ENCODE assay signal across 8 cellular contexts in genomic region chr16:67028555-67029248, GRCh38. TPM values are rescaled to one million over a fixed set of nuclear protein-coding genes. Genes with fewer than 3 reads are reported as not detected.
A peak's percentile ranks its signal among the peaks of the same experiment; 100 is the strongest.
DNase-seq lines count a peak whose midpoint lies in the region; ATAC-seq and TF ChIP-seq lines count a peak whose summit lies in the region.

Gene CBFB, plus strand, starts transcription at chr16:67029149. Its CDS starts 259 bp downstream, at chr16:67029408.

- H3K36me3 ChIP-seq in adrenal gland (replicated peaks in 1 of 2) (no peaks in the 10 kb centered on the region), heart right ventricle (peaks cover 0 to 28% (median 0%) of the 10 kb centered on the region in 9 donors), upper lobe of left lung (peaks cover 0 to 11% (median 2%) of the 10 kb centered on the region in 4 donors)

- no peak for TF ChIP-seq EP300 in upper lobe of left lung (IDR thresholded peaks at IDR 0.05)

- H3K9me3 ChIP-seq in adrenal gland (replicated peaks in 1 of 3) (no peaks in the 10 kb centered on the region), heart right ventricle (no peaks in the 10 kb centered on the region), upper lobe of left lung (no peaks in the 10 kb centered on the region)

- intact Hi-C loops in adrenal gland (cut with DNase I): no loop called here
- intact Hi-C loops in heart right ventricle (cut with DNase I): loop anchor here in 2 of 10 donors (2.0 kb wide), 2 partner anchors 14 to 80 kb away; partner anchors contain the start of gene PHAF1 (in 1 of the 2)
- intact Hi-C loops in posterior vena cava (cut with DNase I): loop anchor here in 1 of 2 donors (1.0 kb wide), 1 partner anchor 41 kb away; no protein-coding TSS in a partner anchor

- peak; percentile 29 for DNase-seq in NCI-H1417 treated with DMSO at 0.1 percent for 48 hours (lab: John Stamatoyannopoulos, UW)
- DNase-seq in T-helper 1 cell: peak; percentile 91 to 95 (median 92)
- peak; percentile 91 to 94 (median 92) for DNase-seq in adrenal gland
- DNase-seq in heart right ventricle: peak; percentile 91 to 94
- peak; percentile 97 for DNase-seq in posterior vena cava (ENCODE audit: low spot score)
- peak; percentile 95 to 99 for DNase-seq in upper lobe of left lung

- no peaks in the 10 kb centered on the region for H3K27me3 ChIP-seq in adrenal gland
- H3K27me3 ChIP-seq in heart right ventricle: no peaks in the 10 kb centered on the region
- no peaks in the 10 kb centered on the region for H3K27me3 ChIP-seq in upper lobe of left lung

- H3K4me3 ChIP-seq in adrenal gland (peak within 1 kb of the TSS; percentile 53 to 99 (median 88)), heart right ventricle (peak within 1 kb of the TSS; percentile 85 to 99 (median 96)), upper lobe of left lung (peak within 1 kb of the TSS; percentile 60 to 94 (median 84))

- peak; percentile 74 to 82 for TF ChIP-seq POLR2A in adrenal gland (IDR thresholded peaks at IDR 0.05)
- TF ChIP-seq POLR2A in upper lobe of left lung (IDR thresholded peaks at IDR 0.05): peak; percentile 48 to 92 (median 68)

- H3K27ac ChIP-seq in adrenal gland (peak within 1 kb of the TSS; percentile 89 to 99 (median 98)), heart right ventricle (peak within 1 kb of the TSS; percentile 93 to 100 (median 99)), upper lobe of left lung (peak within 1 kb of the TSS; percentile 95 to 99 (median 97))

- peak; percentile 48 for TF ChIP-seq CTCF in GM12873 (IDR thresholded peaks at IDR 0.05; ENCODE audit: insufficient read depth, low read depth, low read length, missing control alignments)
- peak in 3 of 6 experiments; percentile 12 to 47 (median 22) for TF ChIP-seq CTCF in adrenal gland (IDR thresholded peaks at IDR 0.05)
- TF ChIP-seq CTCF in heart right ventricle (IDR thresholded peaks at IDR 0.05): no peak
- peak in 3 of 6 experiments; percentile 24 to 49 (median 31) for TF ChIP-seq CTCF in upper lobe of left lung (IDR thresholded peaks at IDR 0.05)

- WGBS in adrenal gland, 4 donors: 1 to 6% (median 1%) methylated on average over 15 to 71 of the region's 73 CpGs
- 1 to 2% methylated on average over 51 to 71 of the region's 73 CpGs for WGBS in heart right ventricle, 2 donors
- 0 to 5% methylated on average over 6 to 26 of the region's 73 CpGs for WGBS in upper lobe of left lung, 2 donors

- H3K4me1 ChIP-seq in adrenal gland (replicated peaks in 1 of 2) (peaks cover 4 to 35% of the 10 kb centered on the region in 2 donors), heart right ventricle (peaks cover 3 to 39% (median 26%) of the 10 kb centered on the region in 9 donors), upper lobe of left lung (peaks cover 21 to 40% (median 24%) of the 10 kb centered on the region in 4 donors)

- peak; percentile 80 for ATAC-seq in HG02678 (IDR thresholded peaks at IDR 0.05; ENCODE audit: unreplicated experiment)
- ATAC-seq in heart right ventricle: peak; percentile 90 to 95 (median 94)
- ATAC-seq in upper lobe of left lung (ENCODE audit: low FRiP score in 2 of 2): peak; percentile 96

RNA-seq across cellular contexts. Expression of gene CBFB, which starts in this region (rescaled TPM):
- total RNA-seq in adrenal gland (10 to 100 TPM; 19.3 to 41.2 (median 30.3) TPM), heart right ventricle (10 to 100 TPM; 22.2 to 36.4 (median 29.8) TPM), posterior vena cava (10 to 100 TPM; 39.7 to 42.0 TPM), upper lobe of left lung (10 to 100 TPM; 31.4 to 73.4 (median 54.1) TPM)
- polyA plus RNA-seq in adrenal gland (10 to 100 TPM; 13.0 to 20.9 (median 13.5) TPM), heart right ventricle (10 to 100 TPM; 17.6 to 22.9 TPM)

Comparison
In these comparisons a context has a peak if more than half of its experiments do, and no peak if none do; other contexts are left out.
1. Peak in every context shown above with its lines: DNase-seq, ATAC-seq, H3K4me3 ChIP-seq and H3K27ac ChIP-seq.
2. DNase-seq: peak in every context shown above with its lines; median percentile 97 in posterior vena cava; 97 in upper lobe of left lung; 92 in heart right ventricle; 92 in T-helper 1 cell; 92 in adrenal gland; 29 in NCI-H1417 treated with DMSO at 0.1 percent for 48 hours.